Comparison of ENCODE assay signal across 11 cellular contexts in the genomic region with DNA sequence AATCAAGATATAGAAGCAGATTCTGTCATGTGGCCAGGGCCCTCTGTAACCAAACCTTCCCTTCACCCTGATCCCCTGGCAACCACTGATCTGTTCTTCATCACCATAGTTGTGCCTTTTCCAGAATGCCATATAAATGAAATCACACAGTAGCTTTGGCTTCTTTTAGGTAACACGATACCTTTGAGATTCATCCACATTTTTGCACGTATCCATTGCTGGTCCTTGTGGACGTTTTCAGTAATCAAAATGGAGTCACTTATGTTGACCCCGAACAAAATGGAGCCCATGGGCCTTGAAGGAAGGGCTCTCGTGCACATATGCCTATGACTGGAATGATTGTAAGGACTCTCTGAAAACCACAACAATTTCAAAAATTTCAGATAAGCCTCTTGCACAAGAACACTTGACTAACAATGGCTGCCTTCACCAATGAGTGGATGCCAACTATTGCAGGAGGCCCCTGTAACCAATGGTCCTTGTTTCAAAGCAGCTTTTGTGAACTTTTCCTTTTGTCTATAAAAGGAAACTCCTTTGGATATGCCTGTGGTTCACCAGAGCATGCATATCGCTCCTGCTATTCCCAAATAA.
DNase-seq lines count a peak whose midpoint lies in the region; ATAC-seq and TF ChIP-seq lines count a peak whose summit lies in the region.
"Had no signal": no experiment of that assay in that cellular context is flagged by ENCODE, and none has a peak within 500 bp of the region (broad histone marks: within the 10 kb centered on the region; RNA-seq: fewer than 3 reads in every experiment).

No MANE protein-coding gene starts in this region.

- H3K4me3 ChIP-seq in AG10803 (ENCODE audit: low read length), result no peak overlapping the region
- H3K4me3 ChIP-seq in MG63, result no peak overlapping the region
- H3K4me3 ChIP-seq in astrocyte of the spinal cord (ENCODE audit: low read depth, low read length), result no peak overlapping the region
- H3K4me3 ChIP-seq in lung, result no peak overlapping the region
- no peak overlapping the region for H3K4me3 ChIP-seq in GM23338

- H3K4me1 Mint-ChIP-seq in GM23338, result no peaks in the 10 kb centered on the region; the same call in 2 of the 3 replicates
- H3K4me1 Mint-ChIP-seq in endothelial cell (ENCODE audit: unreplicated experiment), result no peaks in the 10 kb centered on the region
- H3K4me1 Mint-ChIP-seq: memory B cell had no signal

- ATAC-seq in lung (ENCODE audit: insufficient read depth, low FRiP score) (peak; percentile 55), GM23338 (no peak)

- H3K36me3 ChIP-seq in MG63, result no peaks in the 10 kb centered on the region
- no peaks in the 10 kb centered on the region for H3K36me3 ChIP-seq in lung (ENCODE audit: control insufficient read depth in 2 of 2, insufficient read depth in 2 of 2, low read length in 2 of 2)
- no peaks in the 10 kb centered on the region for H3K36me3 ChIP-seq in GM23338 (ENCODE audit: insufficient read depth)

- in situ Hi-C loops in astrocyte of the spinal cord (cut with HindIII; ENCODE audit: low sequenced_read_pairs), result no loop called here

- no peaks in the 10 kb centered on the region for H3K9me2 ChIP-seq in GM23338 (ENCODE audit: insufficient read depth)

- H3K27me3 Mint-ChIP-seq in GM23338 (ENCODE audit: insufficient read depth, low read depth, poor library complexity), result peaks cover 2% of the 10 kb centered on the region
- H3K27me3 Mint-ChIP-seq in endothelial cell (ENCODE audit: unreplicated experiment), result peaks cover 1% of the 10 kb centered on the region

- no peak overlapping the region for H2AFZ ChIP-seq in GM23338

- H3K36me3 Mint-ChIP-seq in GM23338 (ENCODE audit: low read depth) (no peaks in the 10 kb centered on the region), endothelial cell (ENCODE audit: low read depth, unreplicated experiment) (no peaks in the 10 kb centered on the region)
- H3K36me3 Mint-ChIP-seq: memory B cell had no signal

- H3K4me3 Mint-ChIP-seq in GM23338 (no peak overlapping the region), endothelial cell (ENCODE audit: unreplicated experiment) (no peak overlapping the region)
- H3K4me3 Mint-ChIP-seq: memory B cell had no signal

- TF ChIP-seq CTCF in AG10803 (conservative IDR thresholded peaks at IDR 0.05; ENCODE audit: low read length), result no peak
- TF ChIP-seq CTCF in astrocyte of the spinal cord (IDR thresholded peaks at IDR 0.05; ENCODE audit: low read depth, low read length), result no peak
- TF ChIP-seq CTCF in lung (IDR thresholded peaks at IDR 0.05; ENCODE audit: control extremely low read depth, extremely low read depth), result no peak
- no peak for TF ChIP-seq CTCF in GM23338 (conservative IDR thresholded peaks at IDR 0.05; ENCODE audit: low read depth in 2 of 2)
- TF ChIP-seq CTCF in endothelial cell (IDR thresholded peaks at IDR 0.05; ENCODE audit: unreplicated experiment), result no peak

- H4K20me1 ChIP-seq in GM23338 (replicated peaks; ENCODE audit: insufficient read depth), result no peaks in the 10 kb centered on the region

- DNase-seq in AG10803 (ENCODE audit: low read depth) (peak; percentile 96), MG63 (peak; percentile 77), astrocyte of the spinal cord (ENCODE audit: low read depth, low spot score) (peak; percentile 85), lung (ENCODE audit: low spot score) (peak; percentile 69), NCI-H2227 treated with DMSO at 0.1 percent for 48 hours (lab: John Stamatoyannopoulos, UW) (no peak), anterior cingulate cortex (lab: John Stamatoyannopoulos, UW) (no peak), GM23338 (ENCODE audit: low spot score) (no peak), endothelial cell (ENCODE audit: low spot score) (no peak)
- DNase-seq: activated naive CD4-positive, alpha-beta T cell treated with anti-CD3 and anti-CD28 coated beads, Interleukin-2, amount 50 U/mL, for 16 hours; NCI-H82 had no signal

- H3K79me2 ChIP-seq in GM23338 (replicated peaks; ENCODE audit: insufficient read depth), result no peaks in the 10 kb centered on the region

- WGBS in lung, 2 donors, result 44 to 65% methylated on average over 6 of the region's 6 CpGs

- peaks cover 0 to 5% of the 10 kb centered on the region in 2 donors for H3K4me1 ChIP-seq in lung (ENCODE audit: control insufficient read depth in 2 of 2, insufficient read depth in 2 of 2, low read length in 2 of 2)
- H3K4me1 ChIP-seq in GM23338 (ENCODE audit: insufficient read depth), result no peaks in the 10 kb centered on the region

- H3K27me3 ChIP-seq in MG63, result no peaks in the 10 kb centered on the region
- H3K27me3 ChIP-seq in lung (ENCODE audit: control insufficient read depth, insufficient read depth), result no peaks in the 10 kb centered on the region
- no peaks in the 10 kb centered on the region for H3K27me3 ChIP-seq in GM23338 (ENCODE audit: insufficient read depth)

- no peak overlapping the region for H3K4me2 ChIP-seq in GM23338

- no peaks in the 10 kb centered on the region for H3K9me3 Mint-ChIP-seq in GM23338
- no peaks in the 10 kb centered on the region for H3K9me3 Mint-ChIP-seq in endothelial cell (ENCODE audit: unreplicated experiment)
- H3K9me3 Mint-ChIP-seq: memory B cell had no signal

- H3K27ac Mint-ChIP-seq in GM23338 (no peak overlapping the region), endothelial cell (ENCODE audit: unreplicated experiment) (no peak overlapping the region)
- H3K27ac Mint-ChIP-seq: memory B cell had no signal

- no peaks in the 10 kb centered on the region for H3F3A ChIP-seq in GM23338 (replicated peaks; ENCODE audit: low read depth)

- H3K27ac ChIP-seq in lung (ENCODE audit: low read depth in 1 of 2, low read length in 1 of 2) (peak overlapping the region in 1 of 2 donors; percentile 76), GM23338 (ENCODE audit: low read depth) (no peak overlapping the region)

- H3K9me3 ChIP-seq in MG63 (no peaks in the 10 kb centered on the region), lung (ENCODE audit: control insufficient read depth in 2 of 2, insufficient read depth in 1 of 2, low read length in 1 of 2) (no peaks in the 10 kb centered on the region)

TF ChIP-seq in GM23338, 12 proteins besides CTCF, POLR2A, EP300 and RAD21:
- no peak for TF ChIP-seq EZH2 (IDR thresholded peaks at IDR 0.05; ENCODE audit: low read depth, unreplicated experiment)
- TF ChIP-seq ZNF114 (CRISPR knock-in tag; IDR thresholded peaks at IDR 0.05), result no peak
- no peak for TF ChIP-seq NANOG (IDR thresholded peaks at IDR 0.05; ENCODE audit: borderline replicate concordance)
- TF ChIP-seq STAT1 (IDR thresholded peaks at IDR 0.05; ENCODE audit: unreplicated experiment), result no peak
- TF ChIP-seq JUNB (IDR thresholded peaks at IDR 0.05; ENCODE audit: unreplicated experiment), result no peak
- no peak for TF ChIP-seq POLR2AphosphoS5 (IDR thresholded peaks at IDR 0.05; ENCODE audit: low read depth)
- no peak for TF ChIP-seq ZNF331 (CRISPR knock-in tag; IDR thresholded peaks at IDR 0.05; ENCODE audit: low read depth)
- TF ChIP-seq CREB1 (CRISPR knock-in tag; IDR thresholded peaks at IDR 0.05; ENCODE audit: low read depth), result no peak
- TF ChIP-seq, protein P1, sequence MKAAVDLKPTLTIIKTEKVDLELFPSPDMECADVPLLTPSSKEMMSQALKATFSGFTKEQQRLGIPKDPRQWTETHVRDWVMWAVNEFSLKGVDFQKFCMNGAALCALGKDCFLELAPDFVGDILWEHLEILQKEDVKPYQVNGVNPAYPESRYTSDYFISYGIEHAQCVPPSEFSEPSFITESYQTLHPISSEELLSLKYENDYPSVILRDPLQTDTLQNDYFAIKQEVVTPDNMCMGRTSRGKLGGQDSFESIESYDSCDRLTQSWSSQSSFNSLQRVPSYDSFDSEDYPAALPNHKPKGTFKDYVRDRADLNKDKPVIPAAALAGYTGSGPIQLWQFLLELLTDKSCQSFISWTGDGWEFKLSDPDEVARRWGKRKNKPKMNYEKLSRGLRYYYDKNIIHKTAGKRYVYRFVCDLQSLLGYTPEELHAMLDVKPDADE (IDR thresholded peaks at IDR 0.05), result no peak
- TF ChIP-seq, protein P2, sequence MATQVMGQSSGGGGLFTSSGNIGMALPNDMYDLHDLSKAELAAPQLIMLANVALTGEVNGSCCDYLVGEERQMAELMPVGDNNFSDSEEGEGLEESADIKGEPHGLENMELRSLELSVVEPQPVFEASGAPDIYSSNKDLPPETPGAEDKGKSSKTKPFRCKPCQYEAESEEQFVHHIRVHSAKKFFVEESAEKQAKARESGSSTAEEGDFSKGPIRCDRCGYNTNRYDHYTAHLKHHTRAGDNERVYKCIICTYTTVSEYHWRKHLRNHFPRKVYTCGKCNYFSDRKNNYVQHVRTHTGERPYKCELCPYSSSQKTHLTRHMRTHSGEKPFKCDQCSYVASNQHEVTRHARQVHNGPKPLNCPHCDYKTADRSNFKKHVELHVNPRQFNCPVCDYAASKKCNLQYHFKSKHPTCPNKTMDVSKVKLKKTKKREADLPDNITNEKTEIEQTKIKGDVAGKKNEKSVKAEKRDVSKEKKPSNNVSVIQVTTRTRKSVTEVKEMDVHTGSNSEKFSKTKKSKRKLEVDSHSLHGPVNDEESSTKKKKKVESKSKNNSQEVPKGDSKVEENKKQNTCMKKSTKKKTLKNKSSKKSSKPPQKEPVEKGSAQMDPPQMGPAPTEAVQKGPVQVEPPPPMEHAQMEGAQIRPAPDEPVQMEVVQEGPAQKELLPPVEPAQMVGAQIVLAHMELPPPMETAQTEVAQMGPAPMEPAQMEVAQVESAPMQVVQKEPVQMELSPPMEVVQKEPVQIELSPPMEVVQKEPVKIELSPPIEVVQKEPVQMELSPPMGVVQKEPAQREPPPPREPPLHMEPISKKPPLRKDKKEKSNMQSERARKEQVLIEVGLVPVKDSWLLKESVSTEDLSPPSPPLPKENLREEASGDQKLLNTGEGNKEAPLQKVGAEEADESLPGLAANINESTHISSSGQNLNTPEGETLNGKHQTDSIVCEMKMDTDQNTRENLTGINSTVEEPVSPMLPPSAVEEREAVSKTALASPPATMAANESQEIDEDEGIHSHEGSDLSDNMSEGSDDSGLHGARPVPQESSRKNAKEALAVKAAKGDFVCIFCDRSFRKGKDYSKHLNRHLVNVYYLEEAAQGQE (IDR thresholded peaks at IDR 0.05; ENCODE audit: unreplicated experiment), result no peak
- no peak for TF ChIP-seq EZH2phosphoT487 (IDR thresholded peaks at IDR 0.05; ENCODE audit: unreplicated experiment)

Comparison
In these comparisons a context has a peak if more than half of its experiments do, and no peak if none do; other contexts are left out.
1. DNase-seq: peak in AG10803 (single experiment), MG63 (single experiment), astrocyte of the spinal cord (single experiment) and lung (single experiment); none in NCI-H2227 treated with DMSO at 0.1 percent for 48 hours (single experiment), anterior cingulate cortex (0 of 58), GM23338 (single experiment) and endothelial cell (single experiment).